In the genomic region with DNA sequence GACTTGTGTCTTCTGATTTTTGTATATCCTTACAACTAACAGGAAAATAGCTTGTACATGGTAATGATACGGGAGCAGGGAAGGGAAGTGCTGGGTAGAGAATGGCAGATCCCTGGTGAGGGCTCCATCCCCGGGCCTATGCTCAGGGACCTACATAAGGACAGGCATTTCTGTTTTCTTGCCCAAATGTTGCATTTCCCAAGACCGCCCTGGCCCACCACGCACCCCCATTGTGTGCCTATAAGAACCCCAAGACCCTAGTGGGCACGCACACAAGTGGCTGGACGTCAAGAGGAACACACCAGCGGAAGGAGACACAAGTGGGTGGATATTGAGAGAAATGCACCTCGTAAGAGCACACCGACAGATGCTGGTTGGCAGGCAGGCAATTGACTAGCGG, we compare ENCODE assay signal across 24 cellular contexts.
"Had no signal": no experiment of that assay in that cellular context is flagged by ENCODE, and none has a peak within 500 bp of the region (broad histone marks: within the 10 kb centered on the region; RNA-seq: fewer than 3 reads in every experiment).

No MANE protein-coding gene starts in this region.

- H3K4me3 ChIP-seq: colonic mucosa, esophagus squamous epithelium, gastrocnemius medialis, heart right ventricle, left lung, lower lobe of right lung had no signal

- H3K27me3 Mint-ChIP-seq: dendritic cell treated with granulocyte-macrophage colony-stimulating factor and Interleukin-4, amounts not matched to agents 40 ng/mL and 50 ng/mL, for 4 days had no signal

- FAIRE-seq: endometrium, islet of Langerhans, keratinocyte had no signal

- ATAC-seq: effector memory CD8-positive, alpha-beta T cell; esophagus mucosa; gastrocnemius medialis; heart right ventricle; left cardiac atrium; left lung; left ventricle myocardium superior; lower lobe of right lung had no signal

- H3K4me1 ChIP-seq: colonic mucosa, esophagus squamous epithelium, gastrocnemius medialis, heart right ventricle, left lung, lower lobe of right lung had no signal

- H3K27me3 ChIP-seq: colonic mucosa, esophagus squamous epithelium, gastrocnemius medialis, heart right ventricle, left lung had no signal

- H3K9me3 Mint-ChIP-seq: dendritic cell treated with granulocyte-macrophage colony-stimulating factor and Interleukin-4, amounts not matched to agents 40 ng/mL and 50 ng/mL, for 4 days; effector memory CD8-positive, alpha-beta T cell; endodermal cell had no signal

- H3K27ac Mint-ChIP-seq: dendritic cell treated with granulocyte-macrophage colony-stimulating factor and Interleukin-4, amounts not matched to agents 40 ng/mL and 50 ng/mL, for 4 days; effector memory CD8-positive, alpha-beta T cell; endodermal cell had no signal

- H3K9me3 ChIP-seq: colonic mucosa, esophagus squamous epithelium, gastrocnemius medialis, heart right ventricle, left lung, lower lobe of right lung had no signal

- H3K4me1 Mint-ChIP-seq: endodermal cell had no signal

- H3K36me3 ChIP-seq: colonic mucosa, esophagus squamous epithelium, gastrocnemius medialis, heart right ventricle, left lung, lower lobe of right lung had no signal

- DNase-seq: colonic mucosa; cortex of kidney; effector CD8-positive, alpha-beta T cell; effector memory CD8-positive, alpha-beta T cell; esophagus squamous epithelium; foreskin fibroblast; foreskin melanocyte; gastrocnemius medialis; glutamatergic neuron; head of caudate nucleus; heart right ventricle; hippocampal formation; left cardiac atrium; left ventricle myocardium superior; lower lobe of right lung; midbrain had no signal

- H3K27ac ChIP-seq: colonic mucosa, epithelial cell of prostate, esophagus squamous epithelium, gastrocnemius medialis, heart right ventricle, left lung, lower lobe of right lung had no signal

- H3K4me3 Mint-ChIP-seq: dendritic cell treated with granulocyte-macrophage colony-stimulating factor and Interleukin-4, amounts not matched to agents 40 ng/mL and 50 ng/mL, for 4 days; effector memory CD8-positive, alpha-beta T cell; endodermal cell had no signal
